In the genomic region with DNA sequence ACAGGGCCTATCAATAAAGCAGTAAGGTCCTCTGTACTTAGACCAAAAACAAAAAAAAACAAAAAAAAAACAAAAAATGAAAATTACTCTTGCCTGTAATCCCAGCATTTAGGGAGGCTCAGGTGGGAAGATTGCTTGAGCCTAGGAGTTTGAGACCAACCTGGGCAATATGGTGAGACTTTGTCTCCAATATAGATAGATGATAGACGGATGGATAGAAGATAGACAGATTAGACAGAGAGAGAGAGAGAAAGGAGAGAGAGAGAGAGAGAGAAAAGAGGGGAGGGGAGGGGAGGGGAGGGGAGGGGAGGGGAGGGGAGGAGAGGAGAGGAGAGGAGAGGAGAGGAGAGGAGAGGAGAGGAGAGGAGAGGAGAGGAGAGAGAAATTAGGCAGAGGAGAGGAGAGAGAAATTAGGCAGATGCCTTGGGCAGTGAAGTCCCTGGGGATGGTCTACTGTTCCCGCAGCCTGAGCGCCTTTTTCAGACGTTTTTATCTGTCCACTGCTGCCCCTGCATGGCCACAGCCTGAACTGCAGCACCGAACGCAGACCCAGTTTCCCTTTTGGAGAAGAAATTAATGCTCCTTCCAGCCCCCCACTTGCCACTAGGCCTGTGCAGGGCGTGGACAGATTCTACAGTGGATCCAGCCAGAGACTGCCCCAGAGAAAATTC, we compare ENCODE assay signal across 8 cellular contexts. TPM values are rescaled to one million over a fixed set of nuclear protein-coding genes. Genes with fewer than 3 reads are reported as not detected.
DNase-seq lines count a peak whose midpoint lies in the region; ATAC-seq and TF ChIP-seq lines count a peak whose summit lies in the region.

No MANE protein-coding gene starts in this region.

- H3K4me3 ChIP-seq in body of pancreas (no peak overlapping the region), spleen (no peak overlapping the region)

- H3K4me1 ChIP-seq in body of pancreas (peaks cover 9% of the 10 kb centered on the region), spleen (peaks cover 4 to 49% (median 26%) of the 10 kb centered on the region in 6 donors)

- 2% methylated on average over 7 of the region's 7 CpGs for WGBS in body of pancreas, 2 donors
- 1 to 11% (median 6%) methylated on average over 7 of the region's 7 CpGs for WGBS in spleen, 5 donors

- TF ChIP-seq CTCF in 22Rv1 (IDR thresholded peaks at IDR 0.05) = peak; percentile 77
- peak; percentile 76 to 96 (median 91) for TF ChIP-seq CTCF in body of pancreas (IDR thresholded peaks at IDR 0.05)
- peak; percentile 85 to 96 (median 93) for TF ChIP-seq CTCF in spleen (IDR thresholded peaks at IDR 0.05 in 8 of 11, conservative IDR thresholded peaks at IDR 0.05 in 3 of 11)

- peak; percentile 51 for ATAC-seq in GM18517 (IDR thresholded peaks at IDR 0.05; ENCODE audit: unreplicated experiment)
- ATAC-seq in body of pancreas = peak; percentile 99
- no peak for ATAC-seq in GM21576 (IDR thresholded peaks at IDR 0.05; ENCODE audit: unreplicated experiment)

- TF ChIP-seq POLR2A in body of pancreas (IDR thresholded peaks at IDR 0.05) (no peak), spleen (IDR thresholded peaks at IDR 0.05) (no peak)

- H3K27ac ChIP-seq in 22Rv1 (no peak overlapping the region), body of pancreas (peak overlapping the region in 1 of 4 donors; percentile 9), spleen (peak overlapping the region in 5 of 8 donors; percentile 6 to 45 (median 24))

- DNase-seq in NCI-H2081 treated with DMSO at 0.1 percent for 48 hours (lab: John Stamatoyannopoulos, UW) (peak; percentile 23), UCSD-AML1 (lab: John Stamatoyannopoulos, UW; ENCODE audit: unreplicated experiment) (peak; percentile 75), body of pancreas (peak; percentile 78 to 85 (median 84)), iPS-NIHi7 (ENCODE audit: extremely low spot score) (peak; percentile 88), spleen (peak; percentile 91)

- intact Hi-C loops in body of pancreas (cut with DNase I) = loop anchor here (10.0 kb wide), 1 partner anchor 293 kb away; a partner anchor contains a TSS
- intact Hi-C loops in spleen (cut with DNase I; ENCODE audit: low total_unique reads) = loop anchor here (5.0 kb wide), 1 partner anchor 345 kb away; no protein-coding TSS in a partner anchor

- H3K9me3 ChIP-seq in body of pancreas (no peaks in the 10 kb centered on the region), spleen (no peaks in the 10 kb centered on the region)

- H3K36me3 ChIP-seq in body of pancreas (replicated peaks in 1 of 2; ENCODE audit: insufficient read depth in 1 of 2, low read depth in 2 of 2) (no peaks in the 10 kb centered on the region), spleen (no peaks in the 10 kb centered on the region)

- H3K27me3 ChIP-seq in body of pancreas (no peaks in the 10 kb centered on the region), spleen (replicated peaks in 1 of 7) (no peaks in the 10 kb centered on the region)

RNA-seq across cellular contexts. Expression of a gene that starts 9.8 kb away (rescaled TPM):
- 1 to 10 TPM; 4.6 to 8.8 TPM for total RNA-seq in body of pancreas
- 10 to 100 TPM; 11.6 to 14.5 (median 12.9) TPM for total RNA-seq in spleen
- polyA plus RNA-seq in spleen = 1 to 10 TPM; 4.5 to 8.6 (median 8.1) TPM

RNA-seq across cellular contexts. Expression of a gene that starts 10.0 kb away (rescaled TPM):
- total RNA-seq in body of pancreas (10 to 100 TPM in 1 of 2 donors, 1 to 10 TPM in 1; 8.0 to 22.4 TPM), spleen (10 to 100 TPM; 41.7 to 74.4 (median 64.5) TPM)
- 100 to 1,000 TPM in 2 of 3 donors, 10 to 100 TPM in 1; 91.6 to 332 (median 200) TPM for polyA plus RNA-seq in spleen

RNA-seq across cellular contexts. Expression of a gene that starts 28.4 kb away (rescaled TPM):
- total RNA-seq in body of pancreas (10 to 100 TPM; 36.6 TPM), spleen (10 to 100 TPM; 21.8 to 44.6 (median 36.3) TPM)
- 10 to 100 TPM; 63.1 to 77.1 (median 67.8) TPM for polyA plus RNA-seq in spleen

RNA-seq across cellular contexts. Expression of a gene that starts 48.8 kb away (rescaled TPM):
- total RNA-seq in body of pancreas (10 to 100 TPM; 10.9 to 15.2 TPM), spleen (1 to 10 TPM; 1.5 to 9.7 (median 7.7) TPM)
- 10 to 100 TPM in 2 of 3 donors, 1 to 10 TPM in 1; 5.3 to 13.0 (median 12.6) TPM for polyA plus RNA-seq in spleen

RNA-seq across cellular contexts. Expression of a gene that starts 58.5 kb away (rescaled TPM):
- total RNA-seq in body of pancreas (10 to 100 TPM; 55.8 to 79.1 TPM), spleen (10 to 100 TPM; 30.2 to 37.6 (median 35.4) TPM)
- polyA plus RNA-seq in spleen = 10 to 100 TPM; 41.6 to 55.1 (median 52.1) TPM

Comparison
In these comparisons a context has a peak if more than half of its experiments do, and no peak if none do; other contexts are left out.
1. DNase-seq: peak in every context shown above with its lines; median percentile 91 in spleen; 88 in iPS-NIHi7; 84 in body of pancreas; 75 in UCSD-AML1; 23 in NCI-H2081 treated with DMSO at 0.1 percent for 48 hours.